ENCODE assay signal across 1 cellular context in genomic region chr12:31749024-31749704, GRCh38.
TF ChIP-seq lines count a peak whose summit lies in the region.

No MANE protein-coding gene starts in this region.

TF ChIP-seq in HepG2, 621 proteins besides CTCF, POLR2A, EP300 and RAD21 (continued from another document and continues in another):
- TF ChIP-seq TRIM22 (IDR thresholded peaks at IDR 0.05) (no peak), TFE3 (CRISPR knock-in tag; IDR thresholded peaks at IDR 0.05) (peak; percentile 100), ZNF720 (CRISPR knock-in tag; IDR thresholded peaks at IDR 0.05) (no peak), PRMT3 (CRISPR knock-in tag; IDR thresholded peaks at IDR 0.05; ENCODE audit: borderline replicate concordance, low read depth) (0 out of 2 replicates have a peak, but pooled peaks have one; percentile 78), THAP11 (CRISPR knock-in tag; IDR thresholded peaks at IDR 0.05) (peak; percentile 87), FLYWCH1 (CRISPR knock-in tag; IDR thresholded peaks at IDR 0.05) (no peak), NFRKB (IDR thresholded peaks at IDR 0.05) (no peak), ZNF264 (CRISPR knock-in tag; IDR thresholded peaks at IDR 0.05) (peak; percentile 90), ZC3H13 (CRISPR knock-in tag; IDR thresholded peaks at IDR 0.05) (no peak), STAG1 (CRISPR knock-in tag; IDR thresholded peaks at IDR 0.05) (peak; percentile 32), ZNF850 (CRISPR knock-in tag; conservative IDR thresholded peaks at IDR 0.05) (no peak), ZBTB3 (CRISPR knock-in tag; IDR thresholded peaks at IDR 0.05; ENCODE audit: borderline replicate concordance, low read depth) (no peak), SOX6 (IDR thresholded peaks at IDR 0.05) (peak; percentile 97; the same call in 1 of the 2 replicates), SOX6 (CRISPR knock-in tag; IDR thresholded peaks at IDR 0.05) (peak; percentile 100), NONO (IDR thresholded peaks at IDR 0.05) (no peak), NONO (CRISPR knock-in tag; conservative IDR thresholded peaks at IDR 0.05) (peak; percentile 86), ZNF713 (CRISPR knock-in tag; IDR thresholded peaks at IDR 0.05) (0 out of 2 replicates have a peak, but pooled peaks have one; percentile 41), MTA1 (CRISPR knock-in tag; IDR thresholded peaks at IDR 0.05; ENCODE audit: borderline replicate concordance) (peak; percentile 36; the same call in 1 of the 2 replicates), RXRB (CRISPR knock-in tag; IDR thresholded peaks at IDR 0.05; ENCODE audit: borderline replicate concordance) (peak; percentile 96), HMGA1 (CRISPR knock-in tag; conservative IDR thresholded peaks at IDR 0.05) (no peak), ZEB1 (IDR thresholded peaks at IDR 0.05; ENCODE audit: insufficient replicate concordance, low read depth) (peak; percentile 91), AKNA (CRISPR knock-in tag; IDR thresholded peaks at IDR 0.05; ENCODE audit: borderline replicate concordance) (no peak), MAFK (conservative IDR thresholded peaks at IDR 0.05 in 1 of 2, IDR thresholded peaks at IDR 0.05 in 1 of 2; ENCODE audit: low read length in 2 of 2) (peak; percentile 80 to 92), ZNF569 (CRISPR knock-in tag; IDR thresholded peaks at IDR 0.05; ENCODE audit: borderline replicate concordance) (0 out of 2 replicates have a peak, but pooled peaks have one; percentile 48), KDM2A (CRISPR knock-in tag; IDR thresholded peaks at IDR 0.05; ENCODE audit: borderline replicate concordance, low read depth) (peak; percentile 41; the same call in 1 of the 2 replicates), SETDB1 (CRISPR knock-in tag; IDR thresholded peaks at IDR 0.05; ENCODE audit: borderline replicate concordance) (no peak), RFXANK (CRISPR knock-in tag; IDR thresholded peaks at IDR 0.05) (no peak), CENPX (CRISPR knock-in tag; IDR thresholded peaks at IDR 0.05) (no peak), ZNF335 (CRISPR knock-in tag; IDR thresholded peaks at IDR 0.05) (peak; percentile 86; the same call in 1 of the 2 replicates), ZNF512B (CRISPR knock-in tag; IDR thresholded peaks at IDR 0.05; ENCODE audit: borderline replicate concordance) (no peak), CBX1 (IDR thresholded peaks at IDR 0.05; ENCODE audit: low read depth) (peak; percentile 48), ZNF276 (CRISPR knock-in tag; IDR thresholded peaks at IDR 0.05; ENCODE audit: low read depth) (no peak), PHB2 (IDR thresholded peaks at IDR 0.05; ENCODE audit: partially characterized antibody) (no peak), ZSCAN22 (CRISPR knock-in tag; IDR thresholded peaks at IDR 0.05) (no peak), HNRNPLL (IDR thresholded peaks at IDR 0.05; ENCODE audit: low read depth, low read length, poor library complexity, severe bottlenecking) (no peak), ZNF7 (CRISPR knock-in tag; IDR thresholded peaks at IDR 0.05) (no peak), ZNF282 (IDR thresholded peaks at IDR 0.05; ENCODE audit: partially characterized antibody) (peak; percentile 70), KLF12 (CRISPR knock-in tag; IDR thresholded peaks at IDR 0.05; ENCODE audit: borderline replicate concordance) (no peak), FOXA1 (IDR thresholded peaks at IDR 0.05) (peak; percentile 84), FOXA1 (CRISPR knock-in tag; IDR thresholded peaks at IDR 0.05) (peak; percentile 97), E2F5 (CRISPR knock-in tag; conservative IDR thresholded peaks at IDR 0.05) (no peak), KDM3A (CRISPR knock-in tag; IDR thresholded peaks at IDR 0.05; ENCODE audit: low read depth) (peak; percentile 91; the same call in 1 of the 2 replicates), ZFYVE20 (CRISPR knock-in tag; IDR thresholded peaks at IDR 0.05; ENCODE audit: borderline replicate concordance, low read depth) (no peak), ZNF558 (CRISPR knock-in tag; IDR thresholded peaks at IDR 0.05; ENCODE audit: borderline replicate concordance) (no peak), RBFOX2 (IDR thresholded peaks at IDR 0.05; ENCODE audit: low read depth, low read length) (no peak), PBX3 (CRISPR knock-in tag; IDR thresholded peaks at IDR 0.05; ENCODE audit: borderline replicate concordance) (no peak), KAT8 (CRISPR knock-in tag; IDR thresholded peaks at IDR 0.05) (peak; percentile 86), ZNF430 (CRISPR knock-in tag; IDR thresholded peaks at IDR 0.05) (peak; percentile 84; the same call in 1 of the 2 replicates), MED8 (CRISPR knock-in tag; IDR thresholded peaks at IDR 0.05; ENCODE audit: insufficient replicate concordance) (no peak), TIGD3 (CRISPR knock-in tag; IDR thresholded peaks at IDR 0.05; ENCODE audit: borderline replicate concordance) (no peak), MXD1 (CRISPR knock-in tag; IDR thresholded peaks at IDR 0.05) (no peak), PITX1 (CRISPR knock-in tag; IDR thresholded peaks at IDR 0.05) (peak; percentile 94), ZNF451 (CRISPR knock-in tag; IDR thresholded peaks at IDR 0.05) (0 out of 2 replicates have a peak, but pooled peaks have one; percentile 46), MXI1 (IDR thresholded peaks at IDR 0.05; ENCODE audit: borderline replicate concordance, low read depth, low read length) (peak; percentile 42; the same call in 1 of the 3 replicates), RBM39 (IDR thresholded peaks at IDR 0.05; ENCODE audit: low read depth, low read length, poor library complexity, severe bottlenecking) (no peak), MIER2 (CRISPR knock-in tag; IDR thresholded peaks at IDR 0.05) (peak; percentile 70; the same call in 1 of the 2 replicates), TOE1 (CRISPR knock-in tag; IDR thresholded peaks at IDR 0.05) (0 out of 2 replicates have a peak, but pooled peaks have one; percentile 24)
